11 cellular contexts compared by ENCODE assay signal in the genomic region with DNA sequence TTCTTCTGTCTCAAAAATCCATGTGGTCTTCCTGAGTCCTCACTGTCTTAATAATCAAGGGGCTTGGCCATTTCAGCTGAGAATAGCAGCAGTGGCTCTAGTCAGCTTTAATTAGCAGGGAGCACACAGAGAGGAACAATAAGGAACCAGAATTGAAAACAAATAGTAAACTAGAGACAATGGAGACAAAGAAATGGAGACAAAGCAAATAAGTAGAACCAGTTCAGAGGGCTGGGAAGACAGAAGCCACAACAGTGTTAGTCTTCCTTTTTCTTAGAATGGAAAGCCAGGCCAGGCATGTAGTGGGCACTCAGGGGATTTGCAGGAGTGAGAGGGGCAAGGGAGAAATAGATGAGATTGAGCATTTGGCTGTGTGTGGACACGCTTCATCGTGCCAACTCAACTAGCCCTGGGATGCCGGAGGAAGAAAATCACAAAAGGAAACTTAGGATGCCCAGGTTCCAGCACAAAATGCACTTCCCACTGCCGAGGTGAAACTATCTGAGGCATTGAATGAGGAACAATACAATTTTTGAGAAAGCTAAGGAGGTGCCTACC.
A peak's percentile ranks its signal among the peaks of the same experiment; 100 is the strongest.
DNase-seq lines count a peak whose midpoint lies in the region; ATAC-seq and TF ChIP-seq lines count a peak whose summit lies in the region.
"Had no signal": no experiment of that assay in that cellular context is flagged by ENCODE, and none has a peak within 500 bp of the region (broad histone marks: within the 10 kb centered on the region; RNA-seq: fewer than 3 reads in every experiment).

No MANE protein-coding gene starts in this region.

- DNase-seq in NCI-H2081 (lab: John Stamatoyannopoulos, UW) (peak; percentile 29 to 63), NCI-H2081 treated with DMSO at 0.1 percent for 48 hours (lab: John Stamatoyannopoulos, UW) (no peak), NCI-H345 treated with DMSO at 0.1 percent for 48 hours (lab: John Stamatoyannopoulos, UW; ENCODE audit: unreplicated experiment) (peak; percentile 68), cerebellar nuclear complex (lab: John Stamatoyannopoulos, UW) (peak; percentile 55 to 88), transverse colon (no peak)
- DNase-seq in activated CD4-positive, alpha-beta memory T cell treated with anti-CD3 and anti-CD28 coated beads for 36 hours = no peak
- DNase-seq: activated CD4-positive, alpha-beta T cell treated with anti-CD3 and anti-CD28 coated beads, Interleukin-2, amount 50 U/mL, for 4 hours; Caco-2 had no signal

- no peaks in the 10 kb centered on the region for H3K36me3 Mint-ChIP-seq in stimulated activated memory B cell treated with anti-CD40 and anti-IgM and Interleukin-4, amounts not matched to agents 10 μg/mL and 1 μg/mL and 100 μg/mL, for 72 hours
- H3K36me3 Mint-ChIP-seq in activated CD4-positive, alpha-beta memory T cell treated with anti-CD3 and anti-CD28 coated beads for 36 hours = no peaks in the 10 kb centered on the region

- H3K4me3 ChIP-seq in transverse colon = no peak overlapping the region
- H3K4me3 ChIP-seq: spleen had no signal

- H3K27ac ChIP-seq in transverse colon = no peak overlapping the region
- H3K27ac ChIP-seq: spleen had no signal

- peak overlapping the region; percentile 15 for H3K4me3 Mint-ChIP-seq in stimulated activated memory B cell treated with anti-CD40 and anti-IgM and Interleukin-4, amounts not matched to agents 10 μg/mL and 1 μg/mL and 100 μg/mL, for 72 hours
- H3K4me3 Mint-ChIP-seq in activated CD4-positive, alpha-beta memory T cell treated with anti-CD3 and anti-CD28 coated beads for 36 hours = no peak overlapping the region

- TF ChIP-seq EP300 in transverse colon (IDR thresholded peaks at IDR 0.05; ENCODE audit: low read depth) = no peak

- no peaks in the 10 kb centered on the region for H3K9me3 ChIP-seq in transverse colon
- H3K9me3 ChIP-seq: Caco-2, spleen had no signal

- intact Hi-C loops in transverse colon (cut with DNase I; ENCODE audit: low total_unique reads) = no loop called here
- intact Hi-C loops in activated CD4-positive, alpha-beta memory T cell treated with anti-CD3 and anti-CD28 coated beads for 36 hours (cut with micrococcal nuclease) = no loop called here

- CTCF ChIA-PET in activated CD4-positive, alpha-beta memory T cell treated with anti-CD3 and anti-CD28 coated beads for 36 hours (lab: Charles Lee) = interaction anchor here (1.4 kb wide), 1 partner anchor 15 kb away, joined by 4 read pairs; no protein-coding TSS in a partner anchor

- 92% methylated on average over 4 of the region's 4 CpGs; no CpG with 5 or more reads in 1 of the 2 donors for WGBS in transverse colon (ENCODE audit: low coverage in 1 of 2), 2 donors

- H3K9me3 Mint-ChIP-seq in stimulated activated memory B cell treated with anti-CD40 and anti-IgM and Interleukin-4, amounts not matched to agents 10 μg/mL and 1 μg/mL and 100 μg/mL, for 72 hours = no peaks in the 10 kb centered on the region
- no peaks in the 10 kb centered on the region for H3K9me3 Mint-ChIP-seq in activated CD4-positive, alpha-beta memory T cell treated with anti-CD3 and anti-CD28 coated beads for 36 hours

- POLR2A ChIA-PET in activated CD4-positive, alpha-beta memory T cell treated with anti-CD3 and anti-CD28 coated beads for 36 hours (lab: Charles Lee) = no interaction called here

- peaks cover 0 to 13% (median 5%) of the 10 kb centered on the region in 4 donors for H3K4me1 ChIP-seq in transverse colon

- H3K4me1 Mint-ChIP-seq in stimulated activated memory B cell treated with anti-CD40 and anti-IgM and Interleukin-4, amounts not matched to agents 10 μg/mL and 1 μg/mL and 100 μg/mL, for 72 hours = peaks cover 42% of the 10 kb centered on the region
- peaks cover 29% of the 10 kb centered on the region for H3K4me1 Mint-ChIP-seq in activated CD4-positive, alpha-beta memory T cell treated with anti-CD3 and anti-CD28 coated beads for 36 hours (ENCODE audit: low read depth)

- H3K27me3 Mint-ChIP-seq in stimulated activated memory B cell treated with anti-CD40 and anti-IgM and Interleukin-4, amounts not matched to agents 10 μg/mL and 1 μg/mL and 100 μg/mL, for 72 hours = peaks cover 9% of the 10 kb centered on the region
- peaks cover 8% of the 10 kb centered on the region for H3K27me3 Mint-ChIP-seq in activated CD4-positive, alpha-beta memory T cell treated with anti-CD3 and anti-CD28 coated beads for 36 hours

- H3K27ac Mint-ChIP-seq in stimulated activated memory B cell treated with anti-CD40 and anti-IgM and Interleukin-4, amounts not matched to agents 10 μg/mL and 1 μg/mL and 100 μg/mL, for 72 hours = peak overlapping the region; percentile 67
- H3K27ac Mint-ChIP-seq in activated CD4-positive, alpha-beta memory T cell treated with anti-CD3 and anti-CD28 coated beads for 36 hours = no peak overlapping the region

- no peak for TF ChIP-seq CTCF in transverse colon (IDR thresholded peaks at IDR 0.05)

- TF ChIP-seq POLR2A in transverse colon (IDR thresholded peaks at IDR 0.05) = no peak

- H3K36me3 ChIP-seq in transverse colon = no peaks in the 10 kb centered on the region
- H3K36me3 ChIP-seq: spleen had no signal

- ATAC-seq in stimulated activated memory B cell treated with anti-CD40 and anti-IgM and Interleukin-4, amounts not matched to agents 10 μg/mL and 1 μg/mL and 100 μg/mL, for 72 hours = no peak
- ATAC-seq in GM18907 (IDR thresholded peaks at IDR 0.05; ENCODE audit: unreplicated experiment) = no peak

- in situ Hi-C loops in transverse colon (cut with MboI; ENCODE audit: low pct_ligation_motif_present in 1 of 4, low pct_unique_long_range_greater_than_20kb in 1 of 4, low sequenced_read_pairs in 3 of 4) = no loop called here

- H3K27me3 ChIP-seq in transverse colon = no peaks in the 10 kb centered on the region
- H3K27me3 ChIP-seq: spleen had no signal

Comparison
In these comparisons a context has a peak if more than half of its experiments do, and no peak if none do; other contexts are left out.
1. DNase-seq: peak in NCI-H2081 (2 of 2), NCI-H345 treated with DMSO at 0.1 percent for 48 hours (single experiment) and cerebellar nuclear complex (2 of 2); none in NCI-H2081 treated with DMSO at 0.1 percent for 48 hours (single experiment), transverse colon (single experiment) and activated CD4-positive, alpha-beta memory T cell treated with anti-CD3 and anti-CD28 coated beads for 36 hours (single experiment).